In the genomic region with DNA sequence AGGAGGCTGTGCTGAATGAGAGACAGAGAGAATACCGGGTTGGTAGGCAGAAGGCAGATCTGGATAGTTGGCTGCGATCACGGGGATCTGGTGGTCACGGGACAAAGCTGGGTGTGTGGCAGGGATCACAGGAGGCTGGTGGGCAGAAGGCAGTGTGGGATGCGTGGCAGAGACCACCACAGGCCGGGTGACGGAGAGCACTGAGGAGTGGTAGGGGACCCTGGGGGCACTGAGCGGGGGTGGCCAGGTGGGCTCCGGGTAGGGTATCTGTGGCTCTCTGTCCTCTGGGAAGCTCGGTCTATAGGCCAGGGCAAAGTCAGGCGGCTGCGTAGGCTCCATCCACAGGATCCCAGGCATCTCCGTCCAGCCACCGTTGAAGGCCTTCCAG, we compare ENCODE assay signal across 11 cellular contexts. TPM values are rescaled to one million over a fixed set of nuclear protein-coding genes. Genes with fewer than 3 reads are reported as not detected.
DNase-seq lines count a peak whose midpoint lies in the region; ATAC-seq and TF ChIP-seq lines count a peak whose summit lies in the region.
"Had no signal": no experiment of that assay in that cellular context is flagged by ENCODE, and none has a peak within 500 bp of the region (broad histone marks: within the 10 kb centered on the region; RNA-seq: fewer than 3 reads in every experiment).

No MANE protein-coding gene starts in this region.

- peaks cover 25% of the 10 kb centered on the region for H3K4me1 Mint-ChIP-seq in MCF 10A (ENCODE audit: insufficient read depth, unreplicated experiment)
- H3K4me1 Mint-ChIP-seq in naive thymus-derived CD8-positive, alpha-beta T cell = peaks cover 31 to 60% (median 50%) of the 10 kb centered on the region in 4 donors
- H3K4me1 Mint-ChIP-seq in endodermal cell = peaks cover 9% of the 10 kb centered on the region

- DNase-seq in MCF 10A (ENCODE audit: unreplicated experiment) (no peak), mammary epithelial cell (no peak), choroid plexus epithelial cell (ENCODE audit: low read depth) (no peak), upper lobe of left lung (peak in 1 of 2 donors; percentile 56), endodermal cell (no peak)
- DNase-seq in naive thymus-derived CD8-positive, alpha-beta T cell = peak in 2 of 10 donors; percentile 20 to 58
- no peak for DNase-seq in stimulated activated CD4-positive, alpha-beta T cell treated with anti-CD3 and anti-CD28 coated beads, Interleukin-1b, Interleukin-23, amount 100 ng/mL, for 48 hours
- DNase-seq: activated CD4-positive, alpha-beta memory T cell treated with anti-CD3 and anti-CD28 coated beads for 36 hours; C1 segment of cervical spinal cord had no signal

- no peak overlapping the region for H2AFZ ChIP-seq in mammary epithelial cell (ENCODE audit: low read depth, low read length)

- in situ Hi-C loops in mammary epithelial cell (cut with MboI; ENCODE audit: low sequenced_read_pairs in 2 of 2) = no loop called here

- no peak overlapping the region for H3K9ac ChIP-seq in mammary epithelial cell (ENCODE audit: insufficient read depth, low read length)
- no peak overlapping the region for H3K9ac ChIP-seq in endodermal cell (ENCODE audit: extremely low read depth, low read length, poor library complexity, severe bottlenecking)

- no peak overlapping the region for H3K27ac ChIP-seq in mammary epithelial cell (ENCODE audit: insufficient read depth, low read depth, low read length)
- peak overlapping the region in 3 of 4 donors; percentile 0 to 86 (median 86) for H3K27ac ChIP-seq in upper lobe of left lung
- no peak overlapping the region for H3K27ac ChIP-seq in endodermal cell (ENCODE audit: low read depth, low read length)

- no peak overlapping the region for H3K4me3 ChIP-seq in mammary epithelial cell (replicated peaks in 1 of 3; ENCODE audit: insufficient read depth in 1 of 3, low read depth in 2 of 3, low read length in 3 of 3)
- peak overlapping the region; percentile 74 for H3K4me3 ChIP-seq in choroid plexus epithelial cell (ENCODE audit: low read depth, low read length)
- peak overlapping the region in 3 of 4 donors; percentile 29 to 71 (median 48) for H3K4me3 ChIP-seq in upper lobe of left lung
- no peak overlapping the region for H3K4me3 ChIP-seq in endodermal cell (ENCODE audit: low read length)

- H3K36me3 ChIP-seq in mammary epithelial cell (ENCODE audit: insufficient read depth, low read length) (no peaks in the 10 kb centered on the region), upper lobe of left lung (no peaks in the 10 kb centered on the region), endodermal cell (ENCODE audit: control insufficient read depth, insufficient read depth, low read length) (no peaks in the 10 kb centered on the region)

- TF ChIP-seq POLR2A in upper lobe of left lung (IDR thresholded peaks at IDR 0.05) = no peak

- POLR2A ChIA-PET in MCF 10A (lab: Yijun Ruan, JAX) = interaction anchor here (0.7 kb wide), 1 partner anchor 27 kb away, joined by 5 read pairs; the partner anchor contains the start of gene YIF1A
- POLR2A ChIA-PET in naive thymus-derived CD8-positive, alpha-beta T cell (lab: Charles Lee) = interaction anchor here (0.7 to 7.7 kb wide), 12 partner anchors 10 to 1182 kb away, joined by 3 to 126 read pairs (median 9); partner anchors contain the start of genes B4GAT1, BRMS1, MALAT1 and RAB1B

- H3K4me2 ChIP-seq in mammary epithelial cell (ENCODE audit: insufficient read depth, low read depth, low read length) = no peak overlapping the region

- 96% methylated on average over 11 of the region's 14 CpGs for WGBS in mammary epithelial cell (ENCODE audit: low coverage, missing lambda C conversion rate)
- 87 to 88% methylated on average over 14 of the region's 14 CpGs for WGBS in upper lobe of left lung, 2 donors
- 95% methylated on average over 10 to 14 of the region's 14 CpGs for WGBS in endodermal cell (ENCODE audit: insufficient coverage in 1 of 2, insufficient read length in 1 of 2), 2 experiments

- H3K4me3 Mint-ChIP-seq in MCF 10A (ENCODE audit: unreplicated experiment) = peak overlapping the region; percentile 16
- peak overlapping the region; percentile 73 to 99 (median 96) for H3K4me3 Mint-ChIP-seq in naive thymus-derived CD8-positive, alpha-beta T cell
- H3K4me3 Mint-ChIP-seq in endodermal cell = no peak overlapping the region
- H3K4me3 Mint-ChIP-seq: activated CD4-positive, alpha-beta memory T cell treated with anti-CD3 and anti-CD28 coated beads for 36 hours had no signal

- TF ChIP-seq CTCF in MCF 10A (IDR thresholded peaks at IDR 0.05; ENCODE audit: unreplicated experiment) (no peak), mammary epithelial cell (conservative IDR thresholded peaks at IDR 0.05 in 1 of 2, IDR thresholded peaks at IDR 0.05 in 1 of 2; ENCODE audit: extremely low read depth in 1 of 2, insufficient read depth in 1 of 2, low read depth in 1 of 2, low read length in 2 of 2) (no peak), choroid plexus epithelial cell (conservative IDR thresholded peaks at IDR 0.05; ENCODE audit: low read depth, low read length) (no peak), upper lobe of left lung (IDR thresholded peaks at IDR 0.05) (no peak), endodermal cell (conservative IDR thresholded peaks at IDR 0.05) (no peak)

- H3K27me3 Mint-ChIP-seq in MCF 10A (ENCODE audit: insufficient read depth, unreplicated experiment) (no peaks in the 10 kb centered on the region), endodermal cell (ENCODE audit: insufficient read depth) (peaks cover 25% of the 10 kb centered on the region)
- H3K27me3 Mint-ChIP-seq in naive thymus-derived CD8-positive, alpha-beta T cell = no peaks in the 10 kb centered on the region
- H3K27me3 Mint-ChIP-seq: activated CD4-positive, alpha-beta memory T cell treated with anti-CD3 and anti-CD28 coated beads for 36 hours had no signal

- H3K36me3 Mint-ChIP-seq in MCF 10A (ENCODE audit: insufficient read depth, unreplicated experiment) (no peaks in the 10 kb centered on the region), endodermal cell (ENCODE audit: low read depth) (no peaks in the 10 kb centered on the region)
- peaks cover 0 to 4% (median 4%) of the 10 kb centered on the region in 3 donors for H3K36me3 Mint-ChIP-seq in naive thymus-derived CD8-positive, alpha-beta T cell
- H3K36me3 Mint-ChIP-seq: activated CD4-positive, alpha-beta memory T cell treated with anti-CD3 and anti-CD28 coated beads for 36 hours had no signal

- no TSS peak for BruUV-seq in MCF 10A (replicated peaks; lab: Mats Ljungman, UMichigan)
- no TSS peak for BruUV-seq in mammary epithelial cell (replicated peaks; lab: Mats Ljungman, UMichigan)

- no peaks in the 10 kb centered on the region for H3K9me3 ChIP-seq in mammary epithelial cell (replicated peaks; ENCODE audit: insufficient read depth, low read length)
- no peaks in the 10 kb centered on the region for H3K9me3 ChIP-seq in upper lobe of left lung
- H3K9me3 ChIP-seq in endodermal cell (ENCODE audit: control insufficient read depth, low read length) = no peaks in the 10 kb centered on the region

- H3K9me3 Mint-ChIP-seq in MCF 10A (ENCODE audit: unreplicated experiment) (no peaks in the 10 kb centered on the region), endodermal cell (peaks cover 19% of the 10 kb centered on the region)
- peaks cover 0 to 6% (median 0%) of the 10 kb centered on the region in 9 donors for H3K9me3 Mint-ChIP-seq in naive thymus-derived CD8-positive, alpha-beta T cell

- intact Hi-C loops in MCF 10A (cut with micrococcal nuclease) = no loop called here
- intact Hi-C loops in mammary epithelial cell (cut with micrococcal nuclease) = no loop called here

- ATAC-seq in naive thymus-derived CD8-positive, alpha-beta T cell = no peak
- ATAC-seq in upper lobe of left lung (ENCODE audit: low FRiP score in 2 of 2) (no peak), HG03432 (IDR thresholded peaks at IDR 0.05; ENCODE audit: unreplicated experiment) (no peak)

- H3K27ac Mint-ChIP-seq in MCF 10A (ENCODE audit: low read depth, unreplicated experiment) (peak overlapping the region; percentile 77), endodermal cell (no peak overlapping the region)
- H3K27ac Mint-ChIP-seq in naive thymus-derived CD8-positive, alpha-beta T cell = peak overlapping the region; percentile 92 to 100 (median 99)
- H3K27ac Mint-ChIP-seq: activated CD4-positive, alpha-beta memory T cell treated with anti-CD3 and anti-CD28 coated beads for 36 hours had no signal

- no peaks in the 10 kb centered on the region for H4K20me1 ChIP-seq in mammary epithelial cell (ENCODE audit: insufficient read depth, low read length)

- no peak for TF ChIP-seq EP300 in upper lobe of left lung (IDR thresholded peaks at IDR 0.05)

- peaks cover 17% of the 10 kb centered on the region for H3K4me1 ChIP-seq in mammary epithelial cell (ENCODE audit: insufficient read depth, low read length)
- peaks cover 35 to 44% (median 39%) of the 10 kb centered on the region in 4 donors for H3K4me1 ChIP-seq in upper lobe of left lung
- peaks cover 3% of the 10 kb centered on the region for H3K4me1 ChIP-seq in endodermal cell (ENCODE audit: control insufficient read depth, insufficient read depth, low read length)

- H3K79me2 ChIP-seq in mammary epithelial cell (ENCODE audit: insufficient read depth, low read length) = no peaks in the 10 kb centered on the region

- H3K27me3 ChIP-seq in mammary epithelial cell (ENCODE audit: insufficient read depth, low read length) (no peaks in the 10 kb centered on the region), upper lobe of left lung (no peaks in the 10 kb centered on the region), endodermal cell (ENCODE audit: control insufficient read depth, insufficient read depth, low read length, poor library complexity, severe bottlenecking) (no peaks in the 10 kb centered on the region)

- CTCF ChIA-PET in MCF 10A (lab: Yijun Ruan, JAX) (interaction anchor here (0.6 to 0.7 kb wide), 2 partner anchors 30 to 122 kb away, joined by 3 read pairs; no protein-coding TSS in a partner anchor), mammary epithelial cell (lab: Charles Lee; ENCODE audit: low non-redundant PET) (no interaction called here)

- dilution Hi-C loops in mammary epithelial cell (cut with HindIII; ENCODE audit: low sequenced_read_pairs) = no loop called here

RNA-seq across cellular contexts. Expression of gene CD248, which starts 1.4 kb away (rescaled TPM):
- total RNA-seq in MCF 10A (2022) (not detected in 2 replicates), mammary epithelial cell (under 1 TPM in 1 of 2 donors, not detected in 1; 0.67 TPM), upper lobe of left lung (10 to 100 TPM in 2 of 6 donors, 1 to 10 TPM in 3, under 1 TPM in 1; 0.59 to 85.6 (median 6.5) TPM), endodermal cell (under 1 TPM; 0.33 to 0.40 TPM)
- not detected for polyA plus RNA-seq in mammary epithelial cell
- not detected for polyA minus RNA-seq in mammary epithelial cell
- 10 to 100 TPM; 37.0 to 41.3 TPM for total RNA-seq in naive thymus-derived CD8-positive, alpha-beta T cell
- polyA plus RNA-seq in naive thymus-derived CD8-positive, alpha-beta T cell = 100 to 1,000 TPM in 2 of 3 donors, 10 to 100 TPM in 1; 43.8 to 128 (median 114) TPM
- 4.7 TPM for polyA plus RNA-seq in endodermal cell (2013, experiment 1 of 2)
- polyA plus RNA-seq in endodermal cell (2013, experiment 2 of 2) = 5.5 TPM
- total RNA-seq: activated CD4-positive, alpha-beta memory T cell treated with anti-CD3 and anti-CD28 coated beads for 36 hours; pulmonary artery endothelial cell had no signal

RNA-seq across cellular contexts. Expression of gene RIN1, which starts 20.7 kb away (rescaled TPM):
- 38.7 and 50.2 TPM in 2 replicates for total RNA-seq in MCF 10A (2022)
- total RNA-seq in mammary epithelial cell = 10 to 100 TPM; 28.5 to 75.6 TPM
- 22.4 TPM for polyA plus RNA-seq in mammary epithelial cell
- 25.0 TPM for polyA minus RNA-seq in mammary epithelial cell
- total RNA-seq in naive thymus-derived CD8-positive, alpha-beta T cell = 1 to 10 TPM; 7.6 to 8.0 TPM
- 1 to 10 TPM; 2.7 to 6.5 (median 3.7) TPM for polyA plus RNA-seq in naive thymus-derived CD8-positive, alpha-beta T cell
- 10 to 100 TPM in 1 of 6 donors, 1 to 10 TPM in 5; 5.2 to 19.0 (median 8.9) TPM for total RNA-seq in upper lobe of left lung
- 1 to 10 TPM; 2.2 to 2.6 TPM for total RNA-seq in endodermal cell
- polyA plus RNA-seq in endodermal cell (2013, experiment 1 of 2) = 3.6 TPM
- polyA plus RNA-seq in endodermal cell (2013, experiment 2 of 2) = 4.0 TPM

RNA-seq across cellular contexts. Expression of gene TMEM151A, which starts 23.8 kb away (rescaled TPM):
- total RNA-seq in MCF 10A (2022) (0.12 TPM in 1 of 2 replicates, not detected in the other), mammary epithelial cell (under 1 TPM; 0.17 to 0.26 TPM), upper lobe of left lung (1 to 10 TPM in 1 of 6 donors, under 1 TPM in 1, not detected in 4; 0.29 to 1.9 TPM), endodermal cell (under 1 TPM in 1 of 2 donors, not detected in 1; 0.20 TPM)
- 0.06 TPM for polyA plus RNA-seq in mammary epithelial cell
- not detected for polyA minus RNA-seq in mammary epithelial cell
- total RNA-seq in naive thymus-derived CD8-positive, alpha-beta T cell = under 1 TPM in 1 of 2 experiments, not detected in 1; 0.13 TPM
- not detected for polyA plus RNA-seq in naive thymus-derived CD8-positive, alpha-beta T cell
- polyA plus RNA-seq in endodermal cell (2013, experiment 1 of 2) = 0.50 TPM
- 0.41 TPM for polyA plus RNA-seq in endodermal cell (2013, experiment 2 of 2)
- total RNA-seq: activated CD4-positive, alpha-beta memory T cell treated with anti-CD3 and anti-CD28 coated beads for 36 hours; pulmonary artery endothelial cell had no signal

RNA-seq across cellular contexts. Expression of gene YIF1A, which starts 26.5 kb away (rescaled TPM):
- 143 and 144 TPM in 2 replicates for total RNA-seq in MCF 10A (2022)
- 100 to 1,000 TPM; 103 to 125 TPM for total RNA-seq in mammary epithelial cell
- polyA plus RNA-seq in mammary epithelial cell = 176 TPM
- 193 TPM for polyA minus RNA-seq in mammary epithelial cell
- total RNA-seq in naive thymus-derived CD8-positive, alpha-beta T cell = 10 to 100 TPM; 26.9 to 36.8 TPM
- polyA plus RNA-seq in naive thymus-derived CD8-positive, alpha-beta T cell = 10 to 100 TPM; 49.1 to 59.9 (median 53.9) TPM
- total RNA-seq in upper lobe of left lung = 100 to 1,000 TPM in 1 of 6 donors, 10 to 100 TPM in 5; 25.1 to 107 (median 68.2) TPM
- total RNA-seq in endodermal cell = 10 to 100 TPM; 70.6 to 80.1 TPM
- polyA plus RNA-seq in endodermal cell (2013, experiment 1 of 2) = 55.2 TPM
- polyA plus RNA-seq in endodermal cell (2013, experiment 2 of 2) = 51.0 TPM

RNA-seq across cellular contexts. Expression of gene BRMS1, which starts 29.4 kb away (rescaled TPM):
- total RNA-seq in MCF 10A (2022) (53.2 and 55.4 TPM in 2 replicates), mammary epithelial cell (10 to 100 TPM; 56.3 to 69.4 TPM), upper lobe of left lung (10 to 100 TPM; 34.8 to 63.8 (median 37.1) TPM), endodermal cell (10 to 100 TPM; 38.7 to 40.3 TPM)
- 75.0 TPM for polyA plus RNA-seq in mammary epithelial cell
- polyA minus RNA-seq in mammary epithelial cell = 32.9 TPM
- 10 to 100 TPM; 47.6 to 48.8 TPM for total RNA-seq in naive thymus-derived CD8-positive, alpha-beta T cell
- polyA plus RNA-seq in naive thymus-derived CD8-positive, alpha-beta T cell = 10 to 100 TPM; 61.7 to 65.8 (median 63.6) TPM
- 29.5 TPM for polyA plus RNA-seq in endodermal cell (2013, experiment 1 of 2)
- 30.5 TPM for polyA plus RNA-seq in endodermal cell (2013, experiment 2 of 2)

Comparison
In these comparisons a context has a peak if more than half of its experiments do, and no peak if none do; other contexts are left out.
1. H3K27ac ChIP-seq: peak in upper lobe of left lung (3 of 4); none in mammary epithelial cell (single experiment) and endodermal cell (single experiment).
2. H3K4me3 ChIP-seq: peak in choroid plexus epithelial cell (single experiment) and upper lobe of left lung (3 of 4); none in mammary epithelial cell (0 of 3) and endodermal cell (single experiment).